Comparison of ENCODE assay signal across 10 cellular contexts in genomic region chr14:22505751-22506710, GRCh38.
A peak's percentile ranks its signal among the peaks of the same experiment; 100 is the strongest.
DNase-seq lines count a peak whose midpoint lies in the region; ATAC-seq and FAIRE-seq lines count a peak whose summit lies in the region.
"Had no signal": no experiment of that assay in that cellular context is flagged by ENCODE, and none has a peak within 500 bp of the region (broad histone marks: within the 10 kb centered on the region; RNA-seq: fewer than 3 reads in every experiment).

No MANE protein-coding gene starts in this region.

- H3K27me3 ChIP-seq in SJCRH30: no peaks in the 10 kb centered on the region
- no peaks in the 10 kb centered on the region for H3K27me3 ChIP-seq in mononuclear cell (ENCODE audit: insufficient read depth, low read length)

- H3K4me3 ChIP-seq in SJCRH30: peak overlapping the region; percentile 50
- H3K4me3 ChIP-seq in mononuclear cell (ENCODE audit: low read length): peak overlapping the region; percentile 22

- FAIRE-seq in GM19239 (lab: Jason Lieb, UNC): peak; percentile 93

- ATAC-seq in GM21717 (IDR thresholded peaks at IDR 0.05; ENCODE audit: unreplicated experiment): no peak
- no peak for ATAC-seq in GM21737 (IDR thresholded peaks at IDR 0.05; ENCODE audit: unreplicated experiment)
- ATAC-seq: HCT116 had no signal

- peak overlapping the region; percentile 95 for H3K27ac ChIP-seq in SJCRH30

- DNase-seq in ELR (ENCODE audit: low read depth) (peak; percentile 2), GM19239 (ENCODE audit: insufficient read length, low spot score) (no peak), SJCRH30 (peak; percentile 64 to 84), DMS153 (lab: John Stamatoyannopoulos, UW) (no peak)
- DNase-seq: activated CD4-positive, CD25-positive, alpha-beta regulatory T cell; IMR-90 had no signal

- H3K36me3 ChIP-seq in SJCRH30: peaks cover 4% of the 10 kb centered on the region; the same call in 1 of the 2 replicates

- peaks cover 26% of the 10 kb centered on the region for H3K4me1 ChIP-seq in SJCRH30
- H3K4me1 ChIP-seq in mononuclear cell (ENCODE audit: insufficient read depth, low read length): peaks cover 25% of the 10 kb centered on the region

- H3K9me3 ChIP-seq in SJCRH30 (replicated peaks) (no peaks in the 10 kb centered on the region), mononuclear cell (ENCODE audit: low read depth, low read length) (no peaks in the 10 kb centered on the region)

Comparison
In these comparisons a context has a peak if more than half of its experiments do, and no peak if none do; other contexts are left out.
1. DNase-seq: peak in ELR (single experiment) and SJCRH30 (2 of 2); none in GM19239 (single experiment) and DMS153 (single experiment).